ENCODE assay signal across 30 cellular contexts in the genomic region with DNA sequence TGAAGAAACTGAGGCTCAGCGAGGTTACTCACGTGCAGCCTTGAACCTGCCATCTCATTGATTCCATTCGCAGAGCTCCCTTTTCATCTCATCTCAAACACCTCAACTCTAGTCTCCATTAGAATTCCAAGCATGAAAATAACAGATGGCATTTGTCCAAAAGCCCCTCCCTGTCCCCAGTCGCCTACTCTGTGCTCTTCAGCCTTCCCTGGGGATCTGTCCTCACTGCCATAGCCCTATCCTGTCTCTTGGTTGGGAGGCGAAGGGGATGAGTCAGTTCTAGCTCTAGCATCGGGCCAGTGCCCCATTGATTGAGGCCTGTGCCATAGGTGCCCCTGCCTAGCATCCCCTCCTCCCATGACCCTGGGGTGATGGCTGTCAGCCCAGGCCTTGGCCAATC.
"Had no signal": no experiment of that assay in that cellular context is flagged by ENCODE, and none has a peak within 500 bp of the region (broad histone marks: within the 10 kb centered on the region; RNA-seq: fewer than 3 reads in every experiment).

No MANE protein-coding gene starts in this region.

- ATAC-seq: activated CD4-positive, CD25-positive, alpha-beta regulatory T cell treated with anti-CD3 and anti-CD28 coated beads, Interleukin-2, amount 50 U/mL, for 24 hours; effector memory CD8-positive, alpha-beta T cell; gastroesophageal sphincter; mucosa of descending colon; natural killer cell treated with Interleukin-12 subunit alpha and Interleukin-12 subunit beta and Interleukin-15 and Interleukin-18, amount 100 ng/mL, for 72 hours; sciatic nerve; stimulated activated effector memory CD8-positive, alpha-beta T cell treated with anti-CD3 and anti-CD28 coated beads, Interleukin-12 subunit alpha, Interleukin-12 subunit beta, amount 100 ng/mL, for 72 hours had no signal

- H3K9me3 ChIP-seq: ascending aorta, gastroesophageal sphincter, mucosa of descending colon, neutrophil, thoracic aorta, uterus had no signal

- H3K36me3 Mint-ChIP-seq: activated CD4-positive, alpha-beta memory T cell treated with anti-CD3 and anti-CD28 coated beads for 36 hours; activated naive CD4-positive, alpha-beta T cell treated with anti-CD3 and anti-CD28 coated beads, Interleukin-2, amount 10 ng/mL, durations not matched to agents 7 days and 5 days; activated naive CD8-positive, alpha-beta T cell treated with anti-CD3 and anti-CD28 coated beads, Interleukin-2, amount 10 ng/mL, durations not matched to agents 7 days and 5 days; immature natural killer cell; natural killer cell treated with Interleukin-12 subunit alpha and Interleukin-12 subunit beta and Interleukin-15 and Interleukin-18, amount 100 ng/mL, for 72 hours; stimulated activated effector memory CD8-positive, alpha-beta T cell treated with anti-CD3 and anti-CD28 coated beads, Interleukin-12 subunit alpha, Interleukin-12 subunit beta, amount 100 ng/mL, for 72 hours had no signal

- H3K36me3 ChIP-seq: ascending aorta, gastroesophageal sphincter, neutrophil, thoracic aorta, uterus, WERI-Rb-1 had no signal

- H3K27ac Mint-ChIP-seq: activated CD4-positive, alpha-beta memory T cell treated with anti-CD3 and anti-CD28 coated beads for 36 hours; activated naive CD4-positive, alpha-beta T cell treated with anti-CD3 and anti-CD28 coated beads, Interleukin-2, amount 10 ng/mL, durations not matched to agents 7 days and 5 days; activated naive CD8-positive, alpha-beta T cell treated with anti-CD3 and anti-CD28 coated beads, Interleukin-2, amount 10 ng/mL, durations not matched to agents 7 days and 5 days; activated T-cell treated with anti-CD3 and anti-CD28 coated beads, Interleukin-2, amount 50 U/mL, for 24 hours; effector memory CD8-positive, alpha-beta T cell; immature natural killer cell; natural killer cell treated with Interleukin-12 subunit alpha and Interleukin-12 subunit beta and Interleukin-15 and Interleukin-18, amount 100 ng/mL, for 72 hours; stimulated activated effector memory CD8-positive, alpha-beta T cell treated with anti-CD3 and anti-CD28 coated beads, Interleukin-12 subunit alpha, Interleukin-12 subunit beta, amount 100 ng/mL, for 72 hours; stimulated activated naive CD8-positive, alpha-beta T cell treated with anti-CD3 and anti-CD28 coated beads, Interleukin-15, Interleukin-2, amounts not matched to agents 100 ng/mL and 50 ng/mL, for 24 hours; T-helper 1 cell treated with Interleukin-12 subunit alpha and Interleukin-12 subunit beta and Interleukin-4 antibody, amounts not matched to agents 30 μg/mL and 1 μg/mL, for 36 hours had no signal

- DNase-seq: activated CD4-positive, alpha-beta memory T cell treated with anti-CD3 and anti-CD28 coated beads for 36 hours; activated CD4-positive, alpha-beta T cell treated with anti-CD3 and anti-CD28 coated beads for 48 hours; activated CD8-positive, alpha-beta memory T cell treated with anti-CD3 and anti-CD28 coated beads, Interleukin-2, amount 50 U/mL, for 4 hours; activated gamma-delta T cell; activated naive CD4-positive, alpha-beta T cell treated with anti-CD3 and anti-CD28 coated beads, Interleukin-2, amount 10 ng/mL, durations not matched to agents 7 days and 5 days; activated naive CD8-positive, alpha-beta T cell treated with anti-CD3 and anti-CD28 coated beads, Interleukin-2, amount 10 ng/mL, durations not matched to agents 7 days and 5 days; activated T-cell treated with anti-CD3 and anti-CD28 coated beads, Interleukin-2, amount 50 U/mL, for 24 hours; caudate nucleus; cortex of kidney; effector memory CD8-positive, alpha-beta T cell; immature natural killer cell; kidney; mucosa of descending colon; small intestine; stimulated activated CD4-positive, alpha-beta T cell treated with anti-CD3 and anti-CD28 coated beads, Interleukin-4, amount 100 ng/mL, for 24 hours; T1000; trophoblast cell; uterus; WERI-Rb-1 had no signal

- H3K27me3 ChIP-seq: ascending aorta, neutrophil, uterus had no signal

- H3K9me3 Mint-ChIP-seq: activated CD4-positive, alpha-beta memory T cell treated with anti-CD3 and anti-CD28 coated beads for 36 hours; activated naive CD4-positive, alpha-beta T cell treated with anti-CD3 and anti-CD28 coated beads, Interleukin-2, amount 10 ng/mL, durations not matched to agents 7 days and 5 days; activated naive CD8-positive, alpha-beta T cell treated with anti-CD3 and anti-CD28 coated beads, Interleukin-2, amount 10 ng/mL, durations not matched to agents 7 days and 5 days; activated T-cell treated with anti-CD3 and anti-CD28 coated beads, Interleukin-2, amount 50 U/mL, for 24 hours; effector memory CD8-positive, alpha-beta T cell; immature natural killer cell; natural killer cell treated with Interleukin-12 subunit alpha and Interleukin-12 subunit beta and Interleukin-15 and Interleukin-18, amount 100 ng/mL, for 72 hours; stimulated activated effector memory CD8-positive, alpha-beta T cell treated with anti-CD3 and anti-CD28 coated beads, Interleukin-12 subunit alpha, Interleukin-12 subunit beta, amount 100 ng/mL, for 72 hours; stimulated activated naive CD8-positive, alpha-beta T cell treated with anti-CD3 and anti-CD28 coated beads, Interleukin-15, Interleukin-2, amounts not matched to agents 100 ng/mL and 50 ng/mL, for 24 hours; T-helper 1 cell treated with Interleukin-12 subunit alpha and Interleukin-12 subunit beta and Interleukin-4 antibody, amounts not matched to agents 30 μg/mL and 1 μg/mL, for 36 hours had no signal

- H3K27ac ChIP-seq: ascending aorta, gastroesophageal sphincter, neutrophil, thoracic aorta, uterus, WERI-Rb-1 had no signal

- H3K4me1 ChIP-seq: ascending aorta, gastroesophageal sphincter, uterus had no signal

- H3K27me3 Mint-ChIP-seq: stimulated activated naive CD8-positive, alpha-beta T cell treated with anti-CD3 and anti-CD28 coated beads, Interleukin-15, Interleukin-2, amounts not matched to agents 100 ng/mL and 50 ng/mL, for 24 hours had no signal

- H3K4me3 Mint-ChIP-seq: activated CD4-positive, alpha-beta memory T cell treated with anti-CD3 and anti-CD28 coated beads for 36 hours; activated naive CD4-positive, alpha-beta T cell treated with anti-CD3 and anti-CD28 coated beads, Interleukin-2, amount 10 ng/mL, durations not matched to agents 7 days and 5 days; activated naive CD8-positive, alpha-beta T cell treated with anti-CD3 and anti-CD28 coated beads, Interleukin-2, amount 10 ng/mL, durations not matched to agents 7 days and 5 days; activated T-cell treated with anti-CD3 and anti-CD28 coated beads, Interleukin-2, amount 50 U/mL, for 24 hours; effector memory CD8-positive, alpha-beta T cell; immature natural killer cell; natural killer cell treated with Interleukin-12 subunit alpha and Interleukin-12 subunit beta and Interleukin-15 and Interleukin-18, amount 100 ng/mL, for 72 hours; stimulated activated effector memory CD8-positive, alpha-beta T cell treated with anti-CD3 and anti-CD28 coated beads, Interleukin-12 subunit alpha, Interleukin-12 subunit beta, amount 100 ng/mL, for 72 hours; stimulated activated naive CD8-positive, alpha-beta T cell treated with anti-CD3 and anti-CD28 coated beads, Interleukin-15, Interleukin-2, amounts not matched to agents 100 ng/mL and 50 ng/mL, for 24 hours; T-helper 1 cell treated with Interleukin-12 subunit alpha and Interleukin-12 subunit beta and Interleukin-4 antibody, amounts not matched to agents 30 μg/mL and 1 μg/mL, for 36 hours had no signal

- H3K4me1 Mint-ChIP-seq: activated naive CD4-positive, alpha-beta T cell treated with anti-CD3 and anti-CD28 coated beads, Interleukin-2, amount 10 ng/mL, durations not matched to agents 7 days and 5 days; activated naive CD8-positive, alpha-beta T cell treated with anti-CD3 and anti-CD28 coated beads, Interleukin-2, amount 10 ng/mL, durations not matched to agents 7 days and 5 days; immature natural killer cell; stimulated activated effector memory CD8-positive, alpha-beta T cell treated with anti-CD3 and anti-CD28 coated beads, Interleukin-12 subunit alpha, Interleukin-12 subunit beta, amount 100 ng/mL, for 72 hours had no signal

- H3K4me3 ChIP-seq: ascending aorta, gastroesophageal sphincter, lung, mucosa of descending colon, thoracic aorta, uterus had no signal
